In genomic region chr18:13375302-13376255, GRCh38 we compare ENCODE assay signal across 8 cellular contexts.
DNase-seq lines count a peak whose midpoint lies in the region; ATAC-seq and TF ChIP-seq lines count a peak whose summit lies in the region.

No MANE protein-coding gene starts in this region.

- ATAC-seq in GM19351 (IDR thresholded peaks at IDR 0.05; ENCODE audit: unreplicated experiment) (peak; percentile 93), HG03460 (IDR thresholded peaks at IDR 0.05; ENCODE audit: unreplicated experiment) (peak; percentile 75)
- ATAC-seq in stimulated activated memory B cell treated with anti-CD40 and anti-IgM and Interleukin-4, amounts not matched to agents 10 μg/mL and 1 μg/mL and 100 μg/mL, for 72 hours, result peak; percentile 88

- H3K27ac ChIP-seq in colonic mucosa, result peak overlapping the region; percentile 59

- peaks cover 69% of the 10 kb centered on the region for H3K4me1 Mint-ChIP-seq in activated CD4-positive, alpha-beta T cell treated with anti-CD3 and anti-CD28 coated beads, Interleukin-2, amount 10 ng/mL, durations not matched to agents 24 days and 14 days
- peaks cover 45% of the 10 kb centered on the region for H3K4me1 Mint-ChIP-seq in stimulated activated memory B cell treated with anti-CD40 and anti-IgM and Interleukin-4, amounts not matched to agents 10 μg/mL and 1 μg/mL and 100 μg/mL, for 72 hours

- H3K27ac Mint-ChIP-seq in activated CD4-positive, alpha-beta T cell treated with anti-CD3 and anti-CD28 coated beads, Interleukin-2, amount 10 ng/mL, durations not matched to agents 24 days and 14 days, result peak overlapping the region; percentile 93
- peak overlapping the region; percentile 62 for H3K27ac Mint-ChIP-seq in stimulated activated memory B cell treated with anti-CD40 and anti-IgM and Interleukin-4, amounts not matched to agents 10 μg/mL and 1 μg/mL and 100 μg/mL, for 72 hours

- no peak overlapping the region for H3K9ac ChIP-seq in colonic mucosa (ENCODE audit: low read depth in 2 of 2, low read length in 2 of 2)

- no peaks in the 10 kb centered on the region for H3K36me3 ChIP-seq in colonic mucosa

- peaks cover 2% of the 10 kb centered on the region for H3K36me3 Mint-ChIP-seq in activated CD4-positive, alpha-beta T cell treated with anti-CD3 and anti-CD28 coated beads, Interleukin-2, amount 10 ng/mL, durations not matched to agents 24 days and 14 days (ENCODE audit: low read depth)
- no peaks in the 10 kb centered on the region for H3K36me3 Mint-ChIP-seq in stimulated activated memory B cell treated with anti-CD40 and anti-IgM and Interleukin-4, amounts not matched to agents 10 μg/mL and 1 μg/mL and 100 μg/mL, for 72 hours

- H3K4me1 ChIP-seq in colonic mucosa, result peaks cover 17% of the 10 kb centered on the region

- no peak for TF ChIP-seq CTCF in colonic mucosa (IDR thresholded peaks at IDR 0.05)

- H3K9me3 Mint-ChIP-seq in activated CD4-positive, alpha-beta T cell treated with anti-CD3 and anti-CD28 coated beads, Interleukin-2, amount 10 ng/mL, durations not matched to agents 24 days and 14 days, result no peaks in the 10 kb centered on the region
- no peaks in the 10 kb centered on the region for H3K9me3 Mint-ChIP-seq in stimulated activated memory B cell treated with anti-CD40 and anti-IgM and Interleukin-4, amounts not matched to agents 10 μg/mL and 1 μg/mL and 100 μg/mL, for 72 hours

- no peaks in the 10 kb centered on the region for H3K9me3 ChIP-seq in colonic mucosa

- no peaks in the 10 kb centered on the region for H3K27me3 Mint-ChIP-seq in activated CD4-positive, alpha-beta T cell treated with anti-CD3 and anti-CD28 coated beads, Interleukin-2, amount 10 ng/mL, durations not matched to agents 24 days and 14 days
- H3K27me3 Mint-ChIP-seq in stimulated activated memory B cell treated with anti-CD40 and anti-IgM and Interleukin-4, amounts not matched to agents 10 μg/mL and 1 μg/mL and 100 μg/mL, for 72 hours, result no peaks in the 10 kb centered on the region

- H3K4me3 ChIP-seq in colonic mucosa, result no peak overlapping the region

- DNase-seq in AG08396 (ENCODE audit: low spot score) (peak; percentile 91), colonic mucosa (no peak), mucosa of gallbladder (ENCODE audit: low spot score) (peak; percentile 50)
- DNase-seq in activated CD4-positive, alpha-beta T cell treated with anti-CD3 and anti-CD28 coated beads, Interleukin-2, amount 10 ng/mL, durations not matched to agents 24 days and 14 days, result peak; percentile 94
- no peak for DNase-seq in NK-92 treated with Interleukin-12 subunit alpha and Interleukin-12 subunit beta, amount 100 ng/mL, for 24 hours (lab: John Stamatoyannopoulos, UW)

- no peaks in the 10 kb centered on the region for H3K27me3 ChIP-seq in colonic mucosa

- peak overlapping the region; percentile 74 for H3K4me3 Mint-ChIP-seq in activated CD4-positive, alpha-beta T cell treated with anti-CD3 and anti-CD28 coated beads, Interleukin-2, amount 10 ng/mL, durations not matched to agents 24 days and 14 days
- H3K4me3 Mint-ChIP-seq in stimulated activated memory B cell treated with anti-CD40 and anti-IgM and Interleukin-4, amounts not matched to agents 10 μg/mL and 1 μg/mL and 100 μg/mL, for 72 hours, result peak overlapping the region; percentile 4

- intact Hi-C loops in activated CD4-positive, alpha-beta T cell treated with anti-CD3 and anti-CD28 coated beads, Interleukin-2, amount 10 ng/mL, durations not matched to agents 24 days and 14 days (cut with micrococcal nuclease), result loop anchor here (1.0 to 5.0 kb wide), 7 partner anchors 84 to 385 kb away; partner anchors contain the start of gene CEP192
- intact Hi-C loops in colonic mucosa (cut with DNase I), result no loop called here

Comparison
In these comparisons a context has a peak if more than half of its experiments do, and no peak if none do; other contexts are left out.
1. DNase-seq: peak in AG08396 (single experiment), activated CD4-positive, alpha-beta T cell treated with anti-CD3 and anti-CD28 coated beads, Interleukin-2, amount 10 ng/mL, durations not matched to agents 24 days and 14 days (single experiment) and mucosa of gallbladder (single experiment); none in colonic mucosa (single experiment) and NK-92 treated with Interleukin-12 subunit alpha and Interleukin-12 subunit beta, amount 100 ng/mL, for 24 hours (single experiment).
2. Peak in every context shown above with its lines, with median percentiles within 50 percentile points of each other: ATAC-seq.